ENCODE assay signal across 10 cellular contexts in genomic region chr13:49649244-49649962, GRCh38. TPM values are rescaled to one million over a fixed set of nuclear protein-coding genes. Genes with fewer than 3 reads are reported as not detected.
DNase-seq lines count a peak whose midpoint lies in the region; ATAC-seq and TF ChIP-seq lines count a peak whose summit lies in the region.
"Had no signal": no experiment of that assay in that cellular context is flagged by ENCODE, and none has a peak within 500 bp of the region (broad histone marks: within the 10 kb centered on the region; RNA-seq: fewer than 3 reads in every experiment).

No MANE protein-coding gene starts in this region.

- H3K9me3 ChIP-seq in GM23248 (ENCODE audit: low read depth) (no peaks in the 10 kb centered on the region), PC-3 (ENCODE audit: low read length) (no peaks in the 10 kb centered on the region), psoas muscle (no peaks in the 10 kb centered on the region)

- no peaks in the 10 kb centered on the region for H3K9me2 ChIP-seq in GM23248 (ENCODE audit: insufficient read depth)
- no peaks in the 10 kb centered on the region for H3K9me2 ChIP-seq in PC-3 (replicated peaks; ENCODE audit: low read length)

- H3F3A ChIP-seq in GM23248 (ENCODE audit: insufficient read depth) (no peaks in the 10 kb centered on the region), PC-3 (ENCODE audit: low read length, unreplicated experiment) (no peaks in the 10 kb centered on the region)

- 62 to 63% methylated on average over 5 of the region's 5 CpGs for whole genome bisulfite sequencing in GM23248 (ENCODE audit: low coverage in 1 of 2, low lambda C conversion rate in 2 of 2, missing lambda C conversion rate in 2 of 2), 2 experiments
- 42 to 64% (median 43%) methylated on average over 5 of the region's 5 CpGs for WGBS in psoas muscle, 3 donors

- BruUV-seq in PC-3 (replicated peaks; lab: Mats Ljungman, UMichigan) = no TSS peak

- no peak overlapping the region for H3K9ac ChIP-seq in GM23248
- no peak overlapping the region for H3K9ac ChIP-seq in PC-3 (ENCODE audit: low read length)

- no peak overlapping the region for H2AFZ ChIP-seq in GM23248
- H2AFZ ChIP-seq in PC-3 (ENCODE audit: low read length) = no peak overlapping the region

- ATAC-seq in PC-3 (peak; percentile 75), psoas muscle (peak; percentile 27 to 61 (median 52)), HG02938 (IDR thresholded peaks at IDR 0.05; ENCODE audit: unreplicated experiment) (no peak)

- DNase-seq in GM23248 = peak; percentile 52
- DNase-seq in PC-3 = peak; percentile 64
- DNase-seq in fibroblast of mammary gland (ENCODE audit: low read depth) = peak; percentile 58
- DNase-seq in psoas muscle = no peak
- DNase-seq in NCI-H774 (lab: John Stamatoyannopoulos, UW) = no peak
- DNase-seq in activated T-cell treated with anti-CD3 and anti-CD28 coated beads, Interleukin-2, amount 50 U/mL, for 1 hour = no peak
- no peak for DNase-seq in KG1 (lab: John Stamatoyannopoulos, UW)
- DNase-seq: NCI-H524 treated with DMSO at 0.1 percent for 48 hours; stimulated activated CD4-positive, alpha-beta T cell treated with anti-CD3 and anti-CD28 coated beads, Interleukin-15, amount 100 ng/mL, for 24 hours had no signal

- no peak overlapping the region for H3K4me3 ChIP-seq in GM23248
- 0 out of 2 replicates have a peak overlapping the region, but pooled peaks have one; percentile 15 for H3K4me3 ChIP-seq in PC-3 (ENCODE audit: low read length)
- H3K4me3 ChIP-seq in fibroblast of mammary gland (ENCODE audit: control insufficient read depth, low read depth, low read length) = no peak overlapping the region
- H3K4me3 ChIP-seq in psoas muscle = peak overlapping the region; percentile 19

- H3K4me2 ChIP-seq in GM23248 (ENCODE audit: unreplicated experiment) (no peak overlapping the region), PC-3 (ENCODE audit: low read length) (peak overlapping the region; percentile 63)

- intact Hi-C loops in PC-3 (cut with micrococcal nuclease) = no loop called here
- intact Hi-C loops in psoas muscle (cut with DNase I) = no loop called here

- no peak overlapping the region for H3K27ac ChIP-seq in GM23248
- peak overlapping the region; percentile 69 for H3K27ac ChIP-seq in PC-3 (ENCODE audit: low read length)
- H3K27ac ChIP-seq in psoas muscle = peak overlapping the region; percentile 97

- POLR2A ChIA-PET in PC-3 (lab: Charles Lee; ENCODE audit: unreplicated experiment) = interaction anchor here (0.7 kb wide), 1 partner anchor 48 kb away, joined by 3 read pairs; no protein-coding TSS in a partner anchor

- TF ChIP-seq CTCF in PC-3 (conservative IDR thresholded peaks at IDR 0.05; ENCODE audit: low read depth, low read length) (peak; percentile 60), fibroblast of mammary gland (conservative IDR thresholded peaks at IDR 0.05; ENCODE audit: control insufficient read depth, insufficient read depth, low read depth, low read length) (peak; percentile 57), psoas muscle (IDR thresholded peaks at IDR 0.05) (peak; percentile 38)

- H4K20me1 ChIP-seq in GM23248 (ENCODE audit: insufficient read depth) = no peaks in the 10 kb centered on the region
- H4K20me1 ChIP-seq in PC-3 (ENCODE audit: low read length) = no peaks in the 10 kb centered on the region

- in situ Hi-C loops in GM23248 (cut with MboI) = no loop called here

- H3K27me3 ChIP-seq in GM23248 (replicated peaks; ENCODE audit: insufficient read depth) (no peaks in the 10 kb centered on the region), PC-3 (ENCODE audit: low read length) (no peaks in the 10 kb centered on the region), psoas muscle (ENCODE audit: insufficient read depth in 3 of 3, low read length in 2 of 3) (no peaks in the 10 kb centered on the region)

- H3K4me1 ChIP-seq in GM23248 (ENCODE audit: insufficient read depth) = no peaks in the 10 kb centered on the region
- peaks cover 25% of the 10 kb centered on the region for H3K4me1 ChIP-seq in PC-3 (ENCODE audit: insufficient read depth, low read length)
- H3K4me1 ChIP-seq in psoas muscle = peaks cover 50% of the 10 kb centered on the region

- H3K36me3 ChIP-seq in GM23248 (ENCODE audit: low read depth) (no peaks in the 10 kb centered on the region), PC-3 (ENCODE audit: low read depth, low read length) (no peaks in the 10 kb centered on the region), psoas muscle (ENCODE audit: insufficient read depth in 1 of 2, low read depth in 1 of 2) (no peaks in the 10 kb centered on the region)

- H3K79me2 ChIP-seq in GM23248 (ENCODE audit: insufficient read depth) = no peaks in the 10 kb centered on the region
- H3K79me2 ChIP-seq in PC-3 (ENCODE audit: low read length) = no peaks in the 10 kb centered on the region

- CTCF ChIA-PET in PC-3 (lab: Charles Lee) = interaction anchor here (0.6 to 0.9 kb wide), 3 partner anchors 142 to 347 kb away, joined by 3 to 10 read pairs (median 4); partner anchors contain the start of genes SPRYD7 and TRIM13

RNA-seq across cellular contexts. Expression of gene ARL11, which starts 21.1 kb away (rescaled TPM):
- total RNA-seq in GM23248 (2014; rRNA removed; shearing (Covaris generic)) = not detected in 2 replicates
- polyA plus RNA-seq in GM23248 (2016; fragmentation: Nextera tagmentation; extraction: Ambion mirVana) = not detected in 2 replicates
- total RNA-seq in PC-3 (2014; rRNA removed) = not detected in 2 replicates
- total RNA-seq in psoas muscle = under 1 TPM; 0.09 to 0.71 (median 0.19) TPM
- polyA plus RNA-seq in psoas muscle = under 1 TPM; 0.09 to 0.14 (median 0.10) TPM

RNA-seq across cellular contexts. Expression of gene EBPL, which starts 41.9 kb away (rescaled TPM):
- total RNA-seq in GM23248 (2014; rRNA removed; shearing (Covaris generic)) = 54.3 and 68.3 TPM in 2 replicates
- polyA plus RNA-seq in GM23248 (2016; fragmentation: Nextera tagmentation; extraction: Ambion mirVana) (65.0 and 67.7 TPM in 2 replicates), psoas muscle (1 to 10 TPM; 4.8 to 8.8 (median 7.0) TPM)
- total RNA-seq in PC-3 (2014; rRNA removed) (108 and 118 TPM in 2 replicates), psoas muscle (10 to 100 TPM in 1 of 4 donors, 1 to 10 TPM in 3; 6.2 to 10.6 (median 8.4) TPM)

Comparison
In these comparisons a context has a peak if more than half of its experiments do, and no peak if none do; other contexts are left out.
1. DNase-seq: peak in GM23248 (single experiment), PC-3 (single experiment) and fibroblast of mammary gland (single experiment); none in psoas muscle (0 of 2), NCI-H774 (single experiment), activated T-cell treated with anti-CD3 and anti-CD28 coated beads, Interleukin-2, amount 50 U/mL, for 1 hour (single experiment) and KG1 (single experiment).
2. H3K4me3 ChIP-seq: peak in PC-3 (single experiment) and psoas muscle (single experiment); none in GM23248 (single experiment) and fibroblast of mammary gland (single experiment).
3. Peak in every context shown above with its lines, with median percentiles within 50 percentile points of each other: CTCF ChIP-seq.